19 cellular contexts compared by ENCODE assay signal in the genomic region with DNA sequence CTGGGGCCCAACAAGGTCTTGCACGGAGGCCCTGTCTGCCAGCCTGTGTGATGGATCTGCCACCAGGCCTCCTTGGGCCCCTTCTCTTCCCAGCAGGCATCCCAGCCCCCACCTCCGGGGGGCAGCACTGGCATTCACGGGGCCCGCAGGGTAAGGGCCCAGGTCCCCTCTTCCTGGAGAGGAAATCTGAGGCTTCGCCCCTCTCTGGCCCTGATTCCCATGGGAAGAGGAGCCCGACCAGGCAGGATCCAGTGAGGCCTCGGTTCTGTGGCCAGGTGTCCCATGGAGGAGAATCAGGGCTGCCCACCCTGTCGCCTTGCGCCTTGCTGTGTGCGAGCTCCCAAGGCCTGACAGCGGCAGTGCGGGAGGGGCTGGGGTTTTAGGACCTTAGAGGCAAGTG. TPM values are rescaled to one million over a fixed set of nuclear protein-coding genes. Genes with fewer than 3 reads are reported as not detected.
DNase-seq lines count a peak whose midpoint lies in the region; ATAC-seq, FAIRE-seq and TF ChIP-seq lines count a peak whose summit lies in the region.
"Had no signal": no experiment of that assay in that cellular context is flagged by ENCODE, and none has a peak within 500 bp of the region (broad histone marks: within the 10 kb centered on the region; RNA-seq: fewer than 3 reads in every experiment).

No MANE protein-coding gene starts in this region.

- no peak overlapping the region for H3K9ac ChIP-seq in Loucy (ENCODE audit: low read depth, low read length, poor library complexity, severe bottlenecking)

- H3K27me3 ChIP-seq in Loucy (ENCODE audit: insufficient read depth, low read length, poor library complexity, severe bottlenecking) = no peaks in the 10 kb centered on the region
- H3K27me3 ChIP-seq: gastrocnemius medialis, pancreas, SJCRH30, suprapubic skin had no signal

- H3K4me2 ChIP-seq in Loucy (ENCODE audit: low read depth, low read length, poor library complexity, severe bottlenecking) = no peak overlapping the region

- ATAC-seq in activated CD8-positive, alpha-beta memory T cell treated with anti-CD3 and anti-CD28 coated beads, Interleukin-2, amount 10 ng/mL, durations not matched to agents 7 days and 5 days = no peak
- peak; percentile 37 for ATAC-seq in stimulated activated naive CD8-positive, alpha-beta T cell treated with anti-CD3 and anti-CD28 coated beads, Interleukin-15, Interleukin-2, amounts not matched to agents 100 U/mL and 50 U/mL, for 24 hours
- ATAC-seq in GM18861 (IDR thresholded peaks at IDR 0.05; ENCODE audit: unreplicated experiment) (no peak), GM21515 (IDR thresholded peaks at IDR 0.05; ENCODE audit: unreplicated experiment) (no peak)
- ATAC-seq: gastrocnemius medialis had no signal

- no peak overlapping the region for H3K4me3 ChIP-seq in Loucy (ENCODE audit: low read length, poor library complexity, severe bottlenecking)
- H3K4me3 ChIP-seq in fibroblast of mammary gland (ENCODE audit: control insufficient read depth, low read depth, low read length) = no peak overlapping the region
- H3K4me3 ChIP-seq: gastrocnemius medialis, pancreas, SJCRH30, suprapubic skin had no signal

- TF ChIP-seq CTCF in Loucy (conservative IDR thresholded peaks at IDR 0.05; ENCODE audit: low read length) (peak; percentile 24), fibroblast of mammary gland (conservative IDR thresholded peaks at IDR 0.05; ENCODE audit: control insufficient read depth, insufficient read depth, low read depth, low read length) (peak; percentile 22)

- no peak for FAIRE-seq in frontal cortex (lab: Jason Lieb, UNC)
- FAIRE-seq: colon, GM19239, pancreas had no signal

- H3F3A ChIP-seq in Loucy (ENCODE audit: low read depth) = no peaks in the 10 kb centered on the region

- H2AFZ ChIP-seq in Loucy (ENCODE audit: low read length) = no peak overlapping the region

- CTCF ChIA-PET in activated CD8-positive, alpha-beta memory T cell treated with anti-CD3 and anti-CD28 coated beads, Interleukin-2, amount 10 ng/mL, durations not matched to agents 7 days and 5 days (lab: Charles Lee) = no interaction called here

- no peaks in the 10 kb centered on the region for H3K27me3 Mint-ChIP-seq in activated CD8-positive, alpha-beta memory T cell treated with anti-CD3 and anti-CD28 coated beads, Interleukin-2, amount 10 ng/mL, durations not matched to agents 7 days and 5 days

- no peak overlapping the region for H3K4me3 Mint-ChIP-seq in activated CD8-positive, alpha-beta memory T cell treated with anti-CD3 and anti-CD28 coated beads, Interleukin-2, amount 10 ng/mL, durations not matched to agents 7 days and 5 days

- no peaks in the 10 kb centered on the region for H3K79me2 ChIP-seq in Loucy (ENCODE audit: insufficient read depth, low read length)

- no peaks in the 10 kb centered on the region for H3K9me3 ChIP-seq in Loucy (ENCODE audit: insufficient read depth, low read depth, low read length)
- H3K9me3 ChIP-seq: gastrocnemius medialis, pancreas, SJCRH30, suprapubic skin had no signal

- no peaks in the 10 kb centered on the region for H4K20me1 ChIP-seq in Loucy (ENCODE audit: insufficient read depth, low read length, poor library complexity, severe bottlenecking)

- no peaks in the 10 kb centered on the region; the same call in 1 of the 2 replicates for H3K36me3 ChIP-seq in Loucy (ENCODE audit: insufficient read depth, low read length)

- H3K9me2 ChIP-seq in Loucy (replicated peaks; ENCODE audit: low read depth, low read length) = no peaks in the 10 kb centered on the region

- H3K4me1 Mint-ChIP-seq in activated CD8-positive, alpha-beta memory T cell treated with anti-CD3 and anti-CD28 coated beads, Interleukin-2, amount 10 ng/mL, durations not matched to agents 7 days and 5 days = peaks cover 12% of the 10 kb centered on the region

- no peaks in the 10 kb centered on the region for H3K9me3 Mint-ChIP-seq in activated CD8-positive, alpha-beta memory T cell treated with anti-CD3 and anti-CD28 coated beads, Interleukin-2, amount 10 ng/mL, durations not matched to agents 7 days and 5 days (ENCODE audit: low read depth)

- no peaks in the 10 kb centered on the region for H3K4me1 ChIP-seq in Loucy (ENCODE audit: insufficient read depth, low read length, poor library complexity, severe bottlenecking)
- H3K4me1 ChIP-seq: pancreas, SJCRH30 had no signal

- H3K36me3 Mint-ChIP-seq in activated CD8-positive, alpha-beta memory T cell treated with anti-CD3 and anti-CD28 coated beads, Interleukin-2, amount 10 ng/mL, durations not matched to agents 7 days and 5 days = peaks cover 23% of the 10 kb centered on the region

- no peak overlapping the region for H3K27ac Mint-ChIP-seq in activated CD8-positive, alpha-beta memory T cell treated with anti-CD3 and anti-CD28 coated beads, Interleukin-2, amount 10 ng/mL, durations not matched to agents 7 days and 5 days

- DNase-seq in activated CD8-positive, alpha-beta memory T cell treated with anti-CD3 and anti-CD28 coated beads, Interleukin-2, amount 50 U/mL, for 48 hours = peak; percentile 61
- DNase-seq in activated CD8-positive, alpha-beta memory T cell treated with anti-CD3 and anti-CD28 coated beads, Interleukin-2, amount 10 ng/mL, durations not matched to agents 7 days and 5 days = no peak
- DNase-seq in fibroblast of mammary gland (ENCODE audit: low read depth) (no peak), frontal cortex (ENCODE audit: low spot score in 2 of 2) (no peak)
- DNase-seq in stimulated activated naive CD8-positive, alpha-beta T cell treated with anti-CD3 and anti-CD28 coated beads, Interleukin-15, Interleukin-2, amounts not matched to agents 100 U/mL and 50 U/mL, for 24 hours = peak; percentile 42
- DNase-seq: activated gamma-delta T cell; gastrocnemius medialis; GF-D8; MV-4-11; NCI-H524; stimulated activated CD4-positive, alpha-beta T cell treated with anti-CD3 and anti-CD28 coated beads, Interleukin-4, amount 100 ng/mL, for 24 hours had no signal

RNA-seq across cellular contexts. Expression of gene PDPK1, which starts 48.4 kb away (rescaled TPM):
- 10 to 100 TPM; 40.3 to 45.1 TPM for total RNA-seq in activated CD8-positive, alpha-beta memory T cell treated with anti-CD3 and anti-CD28 coated beads, Interleukin-2, amount 10 ng/mL, durations not matched to agents 7 days and 5 days
- total RNA-seq in frontal cortex = 28.5 TPM

RNA-seq across cellular contexts. Expression of gene CEMP1, which starts 55.0 kb away (rescaled TPM):
- not detected for total RNA-seq in activated CD8-positive, alpha-beta memory T cell treated with anti-CD3 and anti-CD28 coated beads, Interleukin-2, amount 10 ng/mL, durations not matched to agents 7 days and 5 days
- 0.41 TPM for total RNA-seq in frontal cortex
- total RNA-seq: gastrocnemius medialis, SJCRH30 had no signal

Comparison
In these comparisons a context has a peak if more than half of its experiments do, and no peak if none do; other contexts are left out.
1. DNase-seq: peak in activated CD8-positive, alpha-beta memory T cell treated with anti-CD3 and anti-CD28 coated beads, Interleukin-2, amount 50 U/mL, for 48 hours (single experiment) and stimulated activated naive CD8-positive, alpha-beta T cell treated with anti-CD3 and anti-CD28 coated beads, Interleukin-15, Interleukin-2, amounts not matched to agents 100 U/mL and 50 U/mL, for 24 hours (single experiment); none in activated CD8-positive, alpha-beta memory T cell treated with anti-CD3 and anti-CD28 coated beads, Interleukin-2, amount 10 ng/mL, durations not matched to agents 7 days and 5 days (single experiment), fibroblast of mammary gland (single experiment) and frontal cortex (0 of 2).